Comparison of ENCODE assay signal across 9 cellular contexts in the genomic region with DNA sequence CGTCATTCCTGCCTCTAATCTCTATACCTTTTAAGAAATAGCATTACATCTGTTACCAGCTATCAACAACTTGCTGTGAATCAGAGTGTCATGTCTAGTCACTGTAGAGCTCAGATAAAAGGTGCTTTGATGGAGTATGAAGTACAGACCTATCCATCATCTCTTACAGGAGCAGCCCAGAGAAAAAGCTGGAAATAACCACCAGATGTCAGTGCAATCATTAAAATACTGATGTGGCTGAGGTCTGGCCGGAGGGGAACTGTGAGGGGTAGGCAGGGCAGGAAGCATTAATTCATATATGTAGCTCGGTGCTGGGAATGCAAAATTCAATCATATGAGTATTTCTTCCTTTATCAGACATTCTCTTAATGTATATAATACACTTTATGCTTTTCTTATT.
DNase-seq lines count a peak whose midpoint lies in the region; ATAC-seq, FAIRE-seq and TF ChIP-seq lines count a peak whose summit lies in the region.
"Had no signal": no experiment of that assay in that cellular context is flagged by ENCODE, and none has a peak within 500 bp of the region (broad histone marks: within the 10 kb centered on the region; RNA-seq: fewer than 3 reads in every experiment).

No MANE protein-coding gene starts in this region.

- peaks cover 4% of the 10 kb centered on the region for H3K4me1 Mint-ChIP-seq in activated T-helper 2 cell treated with anti-CD3 and anti-CD28 coated beads, Interferon-gamma antibody, Interleukin-2, Interleukin-4, amounts not matched to agents 10 μg/mL and 5 μg/mL and 100 μg/mL, durations not matched to agents 14 hours and 24 hours and 36 hours (ENCODE audit: low read depth)
- H3K4me1 Mint-ChIP-seq in CD4-positive, alpha-beta T cell (ENCODE audit: low read depth): no peaks in the 10 kb centered on the region

- no peaks in the 10 kb centered on the region for H3K9me1 ChIP-seq in keratinocyte (ENCODE audit: control insufficient read depth, extremely low read depth, insufficient read depth, low read length)

- dilution Hi-C loops in keratinocyte (cut with MboI; ENCODE audit: extremely low pct_ligation_motif_present, low sequenced_read_pairs): no loop called here

- H4K20me1 ChIP-seq in SK-N-SH (ENCODE audit: insufficient read depth) (no peaks in the 10 kb centered on the region), keratinocyte (ENCODE audit: control insufficient read depth, extremely low read depth, insufficient read depth, low read length) (no peaks in the 10 kb centered on the region)

- TF ChIP-seq CTCF in SK-N-SH (IDR thresholded peaks at IDR 0.05): peak; percentile 54
- TF ChIP-seq CTCF in keratinocyte (optimal IDR thresholded peaks at IDR 0.05 in 1 of 3, IDR thresholded peaks at IDR 0.05 in 1 of 3, conservative IDR thresholded peaks at IDR 0.05 in 1 of 3; ENCODE audit: extremely low read depth in 1 of 3, insufficient read depth in 2 of 3, low read length in 3 of 3): peak; percentile 14 to 33 (median 22)
- no peak for TF ChIP-seq CTCF in CD4-positive, alpha-beta T cell (IDR thresholded peaks at IDR 0.05)

- TF ChIP-seq POLR2A in H54 (IDR thresholded peaks at IDR 0.05; ENCODE audit: low read depth, low read length): no peak

- intact Hi-C loops in activated T-helper 2 cell treated with anti-CD3 and anti-CD28 coated beads, Interferon-gamma antibody, Interleukin-2, Interleukin-4, amounts not matched to agents 10 μg/mL and 5 μg/mL and 100 μg/mL, durations not matched to agents 14 hours and 24 hours and 36 hours (cut with micrococcal nuclease): no loop called here
- intact Hi-C loops in CD4-positive, alpha-beta T cell (cut with DNase I, micrococcal nuclease): loop anchor here (2.0 to 5.0 kb wide), 2 partner anchors 481 to 482 kb away; no protein-coding TSS in a partner anchor

- H3K9me2 ChIP-seq in SK-N-SH: no peaks in the 10 kb centered on the region

- no peak overlapping the region for H3K4me3 ChIP-seq in SK-N-SH (ENCODE audit: low read depth in 2 of 2, low read length in 1 of 2)
- H3K4me3 ChIP-seq in keratinocyte (ENCODE audit: control insufficient read depth in 2 of 3, extremely low read depth in 1 of 3, insufficient read depth in 2 of 3, low read depth in 1 of 3, low read length in 3 of 3): no peak overlapping the region

- H3F3A ChIP-seq in SK-N-SH (replicated peaks; ENCODE audit: insufficient read depth): no peaks in the 10 kb centered on the region

- H3K27me3 Mint-ChIP-seq in activated T-helper 2 cell treated with anti-CD3 and anti-CD28 coated beads, Interferon-gamma antibody, Interleukin-2, Interleukin-4, amounts not matched to agents 10 μg/mL and 5 μg/mL and 100 μg/mL, durations not matched to agents 14 hours and 24 hours and 36 hours (ENCODE audit: low read depth): no peaks in the 10 kb centered on the region
- no peaks in the 10 kb centered on the region for H3K27me3 Mint-ChIP-seq in CD4-positive, alpha-beta T cell

- H3K36me3 Mint-ChIP-seq in activated T-helper 2 cell treated with anti-CD3 and anti-CD28 coated beads, Interferon-gamma antibody, Interleukin-2, Interleukin-4, amounts not matched to agents 10 μg/mL and 5 μg/mL and 100 μg/mL, durations not matched to agents 14 hours and 24 hours and 36 hours (ENCODE audit: low read depth): no peaks in the 10 kb centered on the region
- H3K36me3 Mint-ChIP-seq in CD4-positive, alpha-beta T cell (ENCODE audit: low read depth): no peaks in the 10 kb centered on the region

- FAIRE-seq in GM18507 (lab: Jason Lieb, UNC): peak; percentile 76
- no peak for FAIRE-seq in keratinocyte (lab: Jason Lieb, UNC)
- no peak for FAIRE-seq in H54 (lab: Jason Lieb, UNC)

- no peak overlapping the region for H3K27ac Mint-ChIP-seq in activated T-helper 2 cell treated with anti-CD3 and anti-CD28 coated beads, Interferon-gamma antibody, Interleukin-2, Interleukin-4, amounts not matched to agents 10 μg/mL and 5 μg/mL and 100 μg/mL, durations not matched to agents 14 hours and 24 hours and 36 hours
- no peak overlapping the region for H3K27ac Mint-ChIP-seq in CD4-positive, alpha-beta T cell

- H3K9me3 ChIP-seq in SK-N-SH (no peaks in the 10 kb centered on the region), keratinocyte (ENCODE audit: control insufficient read depth, low read depth, low read length) (no peaks in the 10 kb centered on the region)
- H3K9me3 ChIP-seq in CD4-positive, alpha-beta T cell (ENCODE audit: control insufficient read depth, low read length): no peaks in the 10 kb centered on the region

- POLR2A ChIA-PET in SK-N-SH (lab: Yijun Ruan, JAX): no interaction called here
- POLR2A ChIA-PET in CD4-positive, alpha-beta T cell (lab: Charles Lee): interaction anchor here (0.6 kb wide), 1 partner anchor 105 kb away, joined by 3 read pairs; a partner anchor contains a TSS

- CTCF ChIA-PET in SK-N-SH (lab: Yijun Ruan, JAX): interaction anchor here (0.6 to 4.0 kb wide), 21 partner anchors 9 to 586 kb away, joined by 3 to 34 read pairs (median 5); a partner anchor contains a TSS
- CTCF ChIA-PET in CD4-positive, alpha-beta T cell (lab: Charles Lee): interaction anchor here (1.1 kb wide), 1 partner anchor 9 kb away, joined by 4 read pairs; no protein-coding TSS in a partner anchor

- no peaks in the 10 kb centered on the region for H3K9me3 Mint-ChIP-seq in activated T-helper 2 cell treated with anti-CD3 and anti-CD28 coated beads, Interferon-gamma antibody, Interleukin-2, Interleukin-4, amounts not matched to agents 10 μg/mL and 5 μg/mL and 100 μg/mL, durations not matched to agents 14 hours and 24 hours and 36 hours
- H3K9me3 Mint-ChIP-seq in CD4-positive, alpha-beta T cell: no peaks in the 10 kb centered on the region

- H3K9ac ChIP-seq in SK-N-SH (no peak overlapping the region), keratinocyte (ENCODE audit: control insufficient read depth, extremely low read depth, insufficient read depth, low read length) (no peak overlapping the region)

- DNase-seq in ACHN (peak; percentile 1), GM18507 (ENCODE audit: extremely low spot score, insufficient read length, low read depth) (no peak), SK-N-SH (peak; percentile 35), keratinocyte (ENCODE audit: low read depth, low spot score) (no peak), SKM-1 treated with dmso at 0.1 percent for 144 hours (lab: John Stamatoyannopoulos, UW; ENCODE audit: unreplicated experiment) (no peak), H54 (ENCODE audit: insufficient read length, low spot score) (no peak)
- no peak for DNase-seq in activated T-helper 2 cell treated with anti-CD3 and anti-CD28 coated beads, Interferon-gamma antibody, Interleukin-2, Interleukin-4, amounts not matched to agents 10 μg/mL and 5 μg/mL and 100 μg/mL, durations not matched to agents 14 hours and 24 hours and 36 hours (ENCODE audit: low spot score)
- DNase-seq in CD4-positive, alpha-beta T cell: no peak
- DNase-seq: NCI-H226 had no signal

- ATAC-seq in CD4-positive, alpha-beta T cell (ENCODE audit: poor library complexity): no peak

- H3K4me2 ChIP-seq in SK-N-SH (no peak overlapping the region), keratinocyte (ENCODE audit: control insufficient read depth, extremely low read depth, insufficient read depth, low read depth, low read length) (no peak overlapping the region)

- H3K36me3 ChIP-seq in SK-N-SH (replicated peaks in 1 of 2; ENCODE audit: control insufficient read depth in 1 of 2, insufficient read depth in 2 of 2, low read length in 1 of 2) (no peaks in the 10 kb centered on the region), keratinocyte (ENCODE audit: control insufficient read depth in 2 of 2, extremely low read depth in 1 of 2, insufficient read depth in 2 of 2, low read length in 2 of 2) (no peaks in the 10 kb centered on the region)

- TF ChIP-seq RAD21 in SK-N-SH (IDR thresholded peaks at IDR 0.05; ENCODE audit: low read length): peak; percentile 76

- H3K4me3 Mint-ChIP-seq in activated T-helper 2 cell treated with anti-CD3 and anti-CD28 coated beads, Interferon-gamma antibody, Interleukin-2, Interleukin-4, amounts not matched to agents 10 μg/mL and 5 μg/mL and 100 μg/mL, durations not matched to agents 14 hours and 24 hours and 36 hours (ENCODE audit: low read depth): no peak overlapping the region
- no peak overlapping the region for H3K4me3 Mint-ChIP-seq in CD4-positive, alpha-beta T cell

- 26% methylated on average over 3 of the region's 3 CpGs for WGBS in SK-N-SH (ENCODE audit: low lambda C conversion rate)

- H3K27me3 ChIP-seq in SK-N-SH (ENCODE audit: insufficient read depth) (no peaks in the 10 kb centered on the region), keratinocyte (ENCODE audit: control insufficient read depth, extremely low read depth, insufficient read depth, low read length) (no peaks in the 10 kb centered on the region)
- no peaks in the 10 kb centered on the region for H3K27me3 ChIP-seq in CD4-positive, alpha-beta T cell (ENCODE audit: control insufficient read depth, insufficient read depth, low read length)

- in situ Hi-C loops in ACHN (cut with HindIII; ENCODE audit: low pct_ligation_motif_present, low pct_unique_long_range_greater_than_20kb, low sequenced_read_pairs): no loop called here

- H3K4me1 ChIP-seq in SK-N-SH (ENCODE audit: control insufficient read depth in 1 of 2, insufficient read depth in 2 of 2, low read depth in 1 of 2, low read length in 1 of 2) (peaks cover 0 to 3% of the 10 kb centered on the region in 2 experiments; a peak in 2 of 4 replicates), keratinocyte (ENCODE audit: control insufficient read depth, extremely low read depth, insufficient read depth, low read length) (no peaks in the 10 kb centered on the region)

- no peaks in the 10 kb centered on the region for H3K79me2 ChIP-seq in SK-N-SH (ENCODE audit: insufficient read depth)
- H3K79me2 ChIP-seq in keratinocyte (ENCODE audit: control insufficient read depth, insufficient read depth, low read length): no peaks in the 10 kb centered on the region

- H2AFZ ChIP-seq in SK-N-SH (ENCODE audit: low read depth) (no peak overlapping the region), keratinocyte (ENCODE audit: control insufficient read depth, low read length) (no peak overlapping the region)

- H3K27ac ChIP-seq in SK-N-SH (ENCODE audit: low read depth in 2 of 2, low read length in 1 of 2): no peak overlapping the region
- no peak overlapping the region for H3K27ac ChIP-seq in keratinocyte (ENCODE audit: control insufficient read depth, insufficient read depth, low read length)
- no peak overlapping the region for H3K27ac ChIP-seq in CD4-positive, alpha-beta T cell (ENCODE audit: low read depth, low read length)

- TF ChIP-seq EP300 in SK-N-SH (IDR thresholded peaks at IDR 0.05; ENCODE audit: borderline replicate concordance in 1 of 2, low read depth in 1 of 2, low read length in 1 of 2): no peak

Comparison
In these comparisons a context has a peak if more than half of its experiments do, and no peak if none do; other contexts are left out.
1. DNase-seq: peak in ACHN (single experiment) and SK-N-SH (single experiment); none in GM18507 (single experiment), keratinocyte (single experiment), activated T-helper 2 cell treated with anti-CD3 and anti-CD28 coated beads, Interferon-gamma antibody, Interleukin-2, Interleukin-4, amounts not matched to agents 10 μg/mL and 5 μg/mL and 100 μg/mL, durations not matched to agents 14 hours and 24 hours and 36 hours (single experiment), SKM-1 treated with dmso at 0.1 percent for 144 hours (single experiment), H54 (single experiment) and CD4-positive, alpha-beta T cell (0 of 10).